ENCODE assay signal across 8 cellular contexts in genomic region chr4:37889849-37890500, GRCh38. TPM values are rescaled to one million over a fixed set of nuclear protein-coding genes. Genes with fewer than 3 reads are reported as not detected.
A peak's percentile ranks its signal among the peaks of the same experiment; 100 is the strongest.
DNase-seq lines count a peak whose midpoint lies in the region; ATAC-seq and TF ChIP-seq lines count a peak whose summit lies in the region.

No MANE protein-coding gene starts in this region.

- TF ChIP-seq CTCF in MCF 10A (IDR thresholded peaks at IDR 0.05; ENCODE audit: unreplicated experiment) = no peak

- no peak overlapping the region for H3K27ac Mint-ChIP-seq in T-helper 1 cell treated with Interleukin-12 subunit alpha and Interleukin-12 subunit beta and Interleukin-4 antibody, amounts not matched to agents 30 μg/mL and 1 μg/mL, for 36 hours
- H3K27ac Mint-ChIP-seq in MCF 10A (ENCODE audit: low read depth, unreplicated experiment) = no peak overlapping the region
- peak overlapping the region; percentile 82 for H3K27ac Mint-ChIP-seq in stimulated activated naive B cell treated with anti-CD40 and anti-IgM and Interleukin-4, amounts not matched to agents 10 μg/mL and 1 μg/mL and 100 μg/mL, for 72 hours

- BruUV-seq in MCF 10A (replicated peaks; lab: Mats Ljungman, UMichigan) = no TSS peak

- peaks cover 14% of the 10 kb centered on the region for H3K27me3 Mint-ChIP-seq in T-helper 1 cell treated with Interleukin-12 subunit alpha and Interleukin-12 subunit beta and Interleukin-4 antibody, amounts not matched to agents 30 μg/mL and 1 μg/mL, for 36 hours (ENCODE audit: low read depth)
- H3K27me3 Mint-ChIP-seq in MCF 10A (ENCODE audit: insufficient read depth, unreplicated experiment) = no peaks in the 10 kb centered on the region
- H3K27me3 Mint-ChIP-seq in stimulated activated naive B cell treated with anti-CD40 and anti-IgM and Interleukin-4, amounts not matched to agents 10 μg/mL and 1 μg/mL and 100 μg/mL, for 72 hours = no peaks in the 10 kb centered on the region

- CTCF ChIA-PET in MCF 10A (lab: Yijun Ruan, JAX) = interaction anchor here (0.6 to 0.8 kb wide), 3 partner anchors 11 to 816 kb away, joined by 3 to 4 read pairs (median 4); no protein-coding TSS in a partner anchor

- peaks cover under 1% of the 10 kb centered on the region for H3K36me3 Mint-ChIP-seq in T-helper 1 cell treated with Interleukin-12 subunit alpha and Interleukin-12 subunit beta and Interleukin-4 antibody, amounts not matched to agents 30 μg/mL and 1 μg/mL, for 36 hours (ENCODE audit: low read depth)
- no peaks in the 10 kb centered on the region for H3K36me3 Mint-ChIP-seq in MCF 10A (ENCODE audit: insufficient read depth, unreplicated experiment)
- peaks cover 0 to 2% of the 10 kb centered on the region in 2 donors for H3K36me3 Mint-ChIP-seq in stimulated activated naive B cell treated with anti-CD40 and anti-IgM and Interleukin-4, amounts not matched to agents 10 μg/mL and 1 μg/mL and 100 μg/mL, for 72 hours

- peak overlapping the region; percentile 40 for H3K4me3 Mint-ChIP-seq in T-helper 1 cell treated with Interleukin-12 subunit alpha and Interleukin-12 subunit beta and Interleukin-4 antibody, amounts not matched to agents 30 μg/mL and 1 μg/mL, for 36 hours
- H3K4me3 Mint-ChIP-seq in MCF 10A (ENCODE audit: unreplicated experiment) = peak overlapping the region; percentile 72
- H3K4me3 Mint-ChIP-seq in stimulated activated naive B cell treated with anti-CD40 and anti-IgM and Interleukin-4, amounts not matched to agents 10 μg/mL and 1 μg/mL and 100 μg/mL, for 72 hours = peak overlapping the region; percentile 80 to 81

- peaks cover 30% of the 10 kb centered on the region for H3K4me1 Mint-ChIP-seq in T-helper 1 cell treated with Interleukin-12 subunit alpha and Interleukin-12 subunit beta and Interleukin-4 antibody, amounts not matched to agents 30 μg/mL and 1 μg/mL, for 36 hours (ENCODE audit: low read depth)
- H3K4me1 Mint-ChIP-seq in MCF 10A (ENCODE audit: insufficient read depth, unreplicated experiment) = peaks cover 5% of the 10 kb centered on the region
- peaks cover 33 to 56% of the 10 kb centered on the region in 2 donors for H3K4me1 Mint-ChIP-seq in stimulated activated naive B cell treated with anti-CD40 and anti-IgM and Interleukin-4, amounts not matched to agents 10 μg/mL and 1 μg/mL and 100 μg/mL, for 72 hours

- intact Hi-C loops in MCF 10A (cut with micrococcal nuclease) = loop anchor here (5.0 kb wide), 1 partner anchor 87 kb away; no protein-coding TSS in a partner anchor

- no peak for ATAC-seq in stimulated activated naive B cell treated with anti-CD40 and anti-IgM and Interleukin-4, amounts not matched to agents 10 μg/mL and 1 μg/mL and 100 μg/mL, for 72 hours (replicated peaks)

- no peaks in the 10 kb centered on the region for H3K9me3 Mint-ChIP-seq in T-helper 1 cell treated with Interleukin-12 subunit alpha and Interleukin-12 subunit beta and Interleukin-4 antibody, amounts not matched to agents 30 μg/mL and 1 μg/mL, for 36 hours
- no peaks in the 10 kb centered on the region for H3K9me3 Mint-ChIP-seq in MCF 10A (ENCODE audit: unreplicated experiment)
- H3K9me3 Mint-ChIP-seq in stimulated activated naive B cell treated with anti-CD40 and anti-IgM and Interleukin-4, amounts not matched to agents 10 μg/mL and 1 μg/mL and 100 μg/mL, for 72 hours = no peaks in the 10 kb centered on the region

- DNase-seq in T-helper 1 cell = no peak
- no peak for DNase-seq in MCF 10A (ENCODE audit: unreplicated experiment)
- DNase-seq in kidney tubule cell (ENCODE audit: low spot score) = peak; percentile 2
- no peak for DNase-seq in stimulated activated naive B cell treated with anti-CD40 and anti-IgM and Interleukin-4, amounts not matched to agents 10 μg/mL and 1 μg/mL and 100 μg/mL, for 72 hours
- DNase-seq in NCI-H2081 (lab: John Stamatoyannopoulos, UW) = no peak
- no peak for DNase-seq in NCI-H187 (lab: John Stamatoyannopoulos, UW)
- DNase-seq in activated CD8-positive, alpha-beta memory T cell treated with anti-CD3 and anti-CD28 coated beads for 24 hours = no peak

- POLR2A ChIA-PET in MCF 10A (lab: Yijun Ruan, JAX) = interaction anchor here (0.6 kb wide), 1 partner anchor 13 kb away, joined by 3 read pairs; no protein-coding TSS in a partner anchor

RNA-seq across cellular contexts. Expression of gene TBC1D1, which starts 0.9 kb away (rescaled TPM):
- total RNA-seq in MCF 10A (2022) = 36.0 and 39.5 TPM in 2 replicates
